ENCODE assay signal across 8 cellular contexts in the genomic region with DNA sequence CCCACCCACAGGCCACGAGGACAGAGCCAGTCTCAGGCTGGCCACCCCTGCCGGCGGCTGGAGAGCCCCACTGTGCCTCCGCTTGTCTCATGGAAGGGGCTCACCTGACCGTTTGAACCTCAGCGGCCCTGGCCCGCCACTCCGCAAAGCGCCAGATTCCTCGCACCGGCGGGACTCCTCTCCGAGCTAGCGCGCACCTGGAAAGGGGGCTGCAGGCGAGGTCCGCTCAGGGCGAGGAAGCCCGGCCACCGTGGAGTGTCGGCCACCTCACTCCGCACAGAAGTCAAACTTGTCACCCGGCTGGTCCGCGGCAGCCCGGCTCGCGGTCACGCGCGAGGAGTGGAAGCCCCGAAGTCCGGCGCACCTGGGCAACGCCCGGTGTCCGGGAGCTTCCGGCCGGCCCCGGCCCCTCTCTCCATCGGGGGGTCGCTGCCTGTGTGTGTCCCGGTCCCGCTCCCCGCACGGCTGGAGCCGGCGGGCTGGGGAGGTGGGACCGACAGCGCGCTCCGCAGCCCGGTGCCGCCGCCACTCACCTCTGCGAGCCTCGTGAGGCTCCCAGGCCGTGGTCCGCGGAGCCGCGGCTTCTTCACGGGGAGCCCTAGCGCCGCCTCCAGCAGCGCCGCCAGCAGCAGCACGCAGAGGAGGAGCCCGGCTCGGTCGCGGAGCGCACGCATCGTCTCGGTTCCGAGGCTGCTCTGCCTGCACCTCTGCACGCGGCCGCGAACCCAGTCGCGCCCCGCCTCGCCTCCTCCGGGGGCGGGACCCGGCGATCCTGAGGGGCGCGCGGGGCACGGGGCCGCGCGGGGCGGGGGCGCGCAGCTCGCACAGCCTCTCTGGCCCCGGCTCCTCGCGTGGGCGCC. TPM values are rescaled to one million over a fixed set of nuclear protein-coding genes. Genes with fewer than 3 reads are reported as not detected.
DNase-seq lines count a peak whose midpoint lies in the region; ATAC-seq and TF ChIP-seq lines count a peak whose summit lies in the region.

A gene (minus strand): TSS at position 697 of the 860 bp plus-strand sequence. CDS start 23 bp downstream, at position 674.

- H3K9me3 Mint-ChIP-seq in CD4-positive, alpha-beta memory T cell, result peaks cover 0 to 8% (median 4%) of the 10 kb centered on the region in 8 donors
- H3K9me3 Mint-ChIP-seq in dendritic cell treated with granulocyte-macrophage colony-stimulating factor and Interleukin-4, amounts not matched to agents 40 ng/mL and 50 ng/mL, for 4 days, result no peaks in the 10 kb centered on the region

- peak within 1 kb of the TSS in 1 of 7 donors; percentile 52 for H3K27ac Mint-ChIP-seq in CD4-positive, alpha-beta memory T cell
- H3K27ac Mint-ChIP-seq in dendritic cell treated with granulocyte-macrophage colony-stimulating factor and Interleukin-4, amounts not matched to agents 40 ng/mL and 50 ng/mL, for 4 days, result no peak within 1 kb of the TSS

- H3K4me1 ChIP-seq in CD4-positive, alpha-beta memory T cell (ENCODE audit: insufficient read depth, low read length), result peaks cover 8% of the 10 kb centered on the region
- peaks cover 8% of the 10 kb centered on the region for H3K4me1 ChIP-seq in lower lobe of right lung

- no peaks in the 10 kb centered on the region for H3K9me3 ChIP-seq in CD4-positive, alpha-beta memory T cell (ENCODE audit: control insufficient read depth in 1 of 2, low read length in 2 of 2)
- H3K9me3 ChIP-seq in lower lobe of right lung, result no peaks in the 10 kb centered on the region

- H3K27ac ChIP-seq in CD4-positive, alpha-beta memory T cell (ENCODE audit: low read depth, low read length), result no peak within 1 kb of the TSS
- no peak within 1 kb of the TSS for H3K27ac ChIP-seq in lower lobe of right lung

- H3K4me3 ChIP-seq in CD4-positive, alpha-beta memory T cell (ENCODE audit: low read length in 2 of 2), result no peak within 1 kb of the TSS
- peak within 1 kb of the TSS; percentile 55 for H3K4me3 ChIP-seq in WI38 (ENCODE audit: low read depth, low read length)
- H3K4me3 ChIP-seq in lower lobe of right lung, result peak within 1 kb of the TSS; percentile 56

- intact Hi-C loops in CD4-positive, alpha-beta memory T cell (cut with micrococcal nuclease), result no loop called here
- intact Hi-C loops in dendritic cell treated with granulocyte-macrophage colony-stimulating factor and Interleukin-4, amounts not matched to agents 40 ng/mL and 50 ng/mL, for 4 days (cut with micrococcal nuclease), result no loop called here
- intact Hi-C loops in lower lobe of right lung (cut with DNase I), result no loop called here

- no peaks in the 10 kb centered on the region for H3K36me3 ChIP-seq in CD4-positive, alpha-beta memory T cell (ENCODE audit: insufficient read depth, low read length)
- H3K36me3 ChIP-seq in lower lobe of right lung, result no peaks in the 10 kb centered on the region

- peak within 1 kb of the TSS; percentile 75 to 88 (median 79) for H3K4me3 Mint-ChIP-seq in CD4-positive, alpha-beta memory T cell
- H3K4me3 Mint-ChIP-seq in dendritic cell treated with granulocyte-macrophage colony-stimulating factor and Interleukin-4, amounts not matched to agents 40 ng/mL and 50 ng/mL, for 4 days, result peak within 1 kb of the TSS; percentile 66

- POLR2A ChIA-PET in CD4-positive, alpha-beta memory T cell (lab: Charles Lee; ENCODE audit: partially characterized antibody), result interaction anchor here (1.1 kb wide), 1 partner anchor 9 kb away, joined by 3 read pairs; no protein-coding TSS in a partner anchor

- peak; percentile 75 for ATAC-seq in GM19455 (IDR thresholded peaks at IDR 0.05; ENCODE audit: unreplicated experiment)
- peak; percentile 83 to 84 for ATAC-seq in lower lobe of right lung

- H3K27me3 ChIP-seq in CD4-positive, alpha-beta memory T cell (ENCODE audit: insufficient read depth, low read length), result peaks cover 6% of the 10 kb centered on the region
- peaks cover 34% of the 10 kb centered on the region for H3K27me3 ChIP-seq in lower lobe of right lung (ENCODE audit: low read depth)

- peak; percentile 14 to 48 (median 26) for DNase-seq in CD4-positive, alpha-beta memory T cell
- peak; percentile 55 for DNase-seq in HuH-7.5 (ENCODE audit: low spot score)
- peak; percentile 51 for DNase-seq in lower lobe of right lung
- peak; percentile 9 for DNase-seq in stimulated activated CD8-positive, alpha-beta memory T cell treated with anti-CD3 and anti-CD28 coated beads, Interleukin-12 subunit alpha, Interleukin-12 subunit beta, amount 100 ng/mL, for 1 hour (ENCODE audit: low read depth)
- DNase-seq in SKM-1 treated with dmso at 0.1 percent for 144 hours (lab: John Stamatoyannopoulos, UW; ENCODE audit: unreplicated experiment), result no peak

- H3K27me3 Mint-ChIP-seq in CD4-positive, alpha-beta memory T cell, result peaks cover 19 to 25% of the 10 kb centered on the region in 2 donors
- H3K27me3 Mint-ChIP-seq in dendritic cell treated with granulocyte-macrophage colony-stimulating factor and Interleukin-4, amounts not matched to agents 40 ng/mL and 50 ng/mL, for 4 days, result peaks cover 47% of the 10 kb centered on the region

- H3K36me3 Mint-ChIP-seq in CD4-positive, alpha-beta memory T cell, result peaks cover 2 to 4% of the 10 kb centered on the region in 2 donors
- no peaks in the 10 kb centered on the region for H3K36me3 Mint-ChIP-seq in dendritic cell treated with granulocyte-macrophage colony-stimulating factor and Interleukin-4, amounts not matched to agents 40 ng/mL and 50 ng/mL, for 4 days (ENCODE audit: low read depth)

- TF ChIP-seq CTCF in WI38 (IDR thresholded peaks at IDR 0.05; ENCODE audit: low read depth, low read length) (no peak), lower lobe of right lung (IDR thresholded peaks at IDR 0.05) (no peak)

- peaks cover 3 to 18% (median 7%) of the 10 kb centered on the region in 4 donors for H3K4me1 Mint-ChIP-seq in CD4-positive, alpha-beta memory T cell
- H3K4me1 Mint-ChIP-seq in dendritic cell treated with granulocyte-macrophage colony-stimulating factor and Interleukin-4, amounts not matched to agents 40 ng/mL and 50 ng/mL, for 4 days (ENCODE audit: low read depth), result peaks cover 7% of the 10 kb centered on the region

- CTCF ChIA-PET in CD4-positive, alpha-beta memory T cell (lab: Charles Lee; ENCODE audit: partially characterized antibody), result no interaction called here

RNA-seq across cellular contexts. Expression of the gene that starts here (rescaled TPM):
- total RNA-seq in CD4-positive, alpha-beta memory T cell, result not detected
- polyA plus RNA-seq in CD4-positive, alpha-beta memory T cell, result not detected
- total RNA-seq in lower lobe of right lung, result not detected

Comparison
In these comparisons a context has a peak if more than half of its experiments do, and no peak if none do; other contexts are left out.
1. Peak in DNase-seq in CD4-positive, alpha-beta memory T cell; RNA of the gene not detected or under 1 TPM.
2. Peak in DNase-seq, ATAC-seq and H3K4me3 ChIP-seq in lower lobe of right lung; RNA of the gene not detected or under 1 TPM.